ENCODE assay signal across 9 cellular contexts in the genomic region with DNA sequence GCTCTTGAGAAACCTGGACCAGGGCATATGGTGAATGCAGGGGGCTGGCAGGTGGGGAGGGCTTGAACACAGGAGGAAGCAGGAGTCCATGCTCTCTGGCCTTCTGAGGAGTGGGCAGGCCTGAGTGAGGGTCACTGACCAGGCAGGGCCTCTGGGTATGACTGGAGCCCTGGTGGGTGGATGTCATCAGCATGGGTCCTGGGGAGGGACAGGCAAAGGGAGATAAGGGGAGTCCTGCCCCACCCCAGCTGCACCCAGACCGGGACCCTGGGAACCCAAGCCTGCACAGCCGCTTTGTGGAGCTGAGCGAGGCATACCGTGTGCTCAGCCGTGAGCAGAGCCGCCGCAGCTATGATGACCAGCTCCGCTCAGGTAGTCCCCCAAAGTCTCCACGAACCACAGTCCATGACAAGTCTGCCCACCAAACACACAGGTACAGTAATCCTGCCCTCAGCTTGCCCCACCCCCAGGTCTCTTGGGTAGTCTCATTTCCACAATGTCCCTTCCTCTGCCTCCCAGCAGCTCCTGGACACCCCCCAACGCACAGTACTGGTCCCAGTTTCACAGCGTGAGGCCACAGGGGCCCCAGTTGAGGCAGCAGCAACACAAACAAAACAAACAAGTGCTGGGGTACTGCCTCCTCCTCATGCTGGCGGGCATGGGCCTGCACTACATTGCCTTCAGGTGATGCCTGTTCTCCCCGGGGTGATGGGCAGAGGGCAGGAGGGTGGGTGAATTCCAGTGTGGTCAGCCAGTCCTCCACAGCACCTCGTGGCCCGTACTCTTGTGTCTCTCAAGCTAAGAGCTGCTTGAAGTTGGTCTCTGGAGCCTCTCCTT. TPM values are rescaled to one million over a fixed set of nuclear protein-coding genes. Genes with fewer than 3 reads are reported as not detected.
DNase-seq lines count a peak whose midpoint lies in the region; TF ChIP-seq lines count a peak whose summit lies in the region.
"Had no signal": no experiment of that assay in that cellular context is flagged by ENCODE, and none has a peak within 500 bp of the region (broad histone marks: within the 10 kb centered on the region; RNA-seq: fewer than 3 reads in every experiment).

No MANE protein-coding gene starts in this region.

- no peaks in the 10 kb centered on the region for H3K36me3 Mint-ChIP-seq in activated naive CD8-positive, alpha-beta T cell
- peaks cover 4% of the 10 kb centered on the region for H3K36me3 Mint-ChIP-seq in activated naive CD8-positive, alpha-beta T cell treated with anti-CD3 and anti-CD28 coated beads for 36 hours
- peaks cover under 1% of the 10 kb centered on the region for H3K36me3 Mint-ChIP-seq in endodermal cell (ENCODE audit: low read depth)

- WGBS in endodermal cell (ENCODE audit: insufficient coverage in 1 of 2, insufficient read length in 1 of 2), 2 experiments = 88 to 92% methylated on average over 5 to 15 of the region's 15 CpGs

- H3K4me1 ChIP-seq in endodermal cell (ENCODE audit: control insufficient read depth, insufficient read depth, low read length) (no peaks in the 10 kb centered on the region), stomach smooth muscle (ENCODE audit: control insufficient read depth, insufficient read depth, low read length) (peaks cover 61% of the 10 kb centered on the region)

- H3K27ac ChIP-seq in endodermal cell (ENCODE audit: low read depth, low read length) (no peak overlapping the region), stomach smooth muscle (ENCODE audit: low read length) (peak overlapping the region; percentile 18)

- H3K4me3 ChIP-seq in endodermal cell (ENCODE audit: low read length) (no peak overlapping the region), stomach smooth muscle (ENCODE audit: low read length in 2 of 2) (no peak overlapping the region)

- TF ChIP-seq CTCF in endodermal cell (conservative IDR thresholded peaks at IDR 0.05) = no peak

- H3K9me3 ChIP-seq in endodermal cell (ENCODE audit: control insufficient read depth, low read length) (no peaks in the 10 kb centered on the region), stomach smooth muscle (ENCODE audit: control insufficient read depth in 2 of 2, low read length in 2 of 2) (no peaks in the 10 kb centered on the region)

- H3K9ac ChIP-seq in endodermal cell (ENCODE audit: extremely low read depth, low read length, poor library complexity, severe bottlenecking) (no peak overlapping the region), stomach smooth muscle (ENCODE audit: low read length in 2 of 2) (no peak overlapping the region)

- H3K4me3 Mint-ChIP-seq in activated naive CD8-positive, alpha-beta T cell = peak overlapping the region; percentile 80
- no peak overlapping the region for H3K4me3 Mint-ChIP-seq in activated naive CD8-positive, alpha-beta T cell treated with anti-CD3 and anti-CD28 coated beads for 36 hours
- peak overlapping the region; percentile 72 for H3K4me3 Mint-ChIP-seq in endodermal cell

- H3K9me3 Mint-ChIP-seq in activated naive CD8-positive, alpha-beta T cell (ENCODE audit: low read depth) = no peaks in the 10 kb centered on the region
- H3K9me3 Mint-ChIP-seq in activated naive CD8-positive, alpha-beta T cell treated with anti-CD3 and anti-CD28 coated beads for 36 hours = no peaks in the 10 kb centered on the region
- H3K9me3 Mint-ChIP-seq in endodermal cell = no peaks in the 10 kb centered on the region

- H3K27me3 ChIP-seq in endodermal cell (ENCODE audit: control insufficient read depth, insufficient read depth, low read length, poor library complexity, severe bottlenecking) (no peaks in the 10 kb centered on the region), stomach smooth muscle (ENCODE audit: control insufficient read depth in 1 of 2, insufficient read depth in 2 of 2, low read length in 2 of 2) (no peaks in the 10 kb centered on the region)

- no peaks in the 10 kb centered on the region for H3K27me3 Mint-ChIP-seq in activated naive CD8-positive, alpha-beta T cell
- no peaks in the 10 kb centered on the region for H3K27me3 Mint-ChIP-seq in activated naive CD8-positive, alpha-beta T cell treated with anti-CD3 and anti-CD28 coated beads for 36 hours
- H3K27me3 Mint-ChIP-seq in endodermal cell (ENCODE audit: insufficient read depth) = peaks cover 6% of the 10 kb centered on the region

- no peak for DNase-seq in activated naive CD8-positive, alpha-beta T cell treated with anti-CD3 and anti-CD28 coated beads for 36 hours
- no peak for DNase-seq in endodermal cell
- no peak for DNase-seq in hepatic stellate cell (ENCODE audit: low spot score)
- no peak for DNase-seq in iPS-NIHi7 (ENCODE audit: extremely low spot score)
- DNase-seq: activated naive CD4-positive, alpha-beta T cell treated with Interleukin-2 at 50 U/mL for 16 hours; NCI-H1694; NK-92 treated with Interleukin-12 subunit alpha and Interleukin-12 subunit beta, amount 100 ng/mL, for 24 hours had no signal

- H3K36me3 ChIP-seq in endodermal cell (ENCODE audit: control insufficient read depth, insufficient read depth, low read length) = peaks cover 3% of the 10 kb centered on the region
- peaks cover under 1% of the 10 kb centered on the region in 2 donors for H3K36me3 ChIP-seq in stomach smooth muscle (ENCODE audit: control insufficient read depth in 2 of 2, insufficient read depth in 2 of 2, low read length in 2 of 2)

- peaks cover 41% of the 10 kb centered on the region for H3K4me1 Mint-ChIP-seq in activated naive CD8-positive, alpha-beta T cell (ENCODE audit: low read depth)
- peaks cover 36% of the 10 kb centered on the region for H3K4me1 Mint-ChIP-seq in activated naive CD8-positive, alpha-beta T cell treated with anti-CD3 and anti-CD28 coated beads for 36 hours
- H3K4me1 Mint-ChIP-seq in endodermal cell = peaks cover 9% of the 10 kb centered on the region

- peak overlapping the region; percentile 54 for H3K27ac Mint-ChIP-seq in activated naive CD8-positive, alpha-beta T cell
- H3K27ac Mint-ChIP-seq in activated naive CD8-positive, alpha-beta T cell treated with anti-CD3 and anti-CD28 coated beads for 36 hours = no peak overlapping the region
- H3K27ac Mint-ChIP-seq in endodermal cell = no peak overlapping the region

RNA-seq across cellular contexts. Expression of a gene that starts 2.0 kb away (rescaled TPM):
- 10 to 100 TPM; 84.7 to 85.8 TPM for total RNA-seq in activated naive CD8-positive, alpha-beta T cell treated with anti-CD3 and anti-CD28 coated beads for 36 hours
- total RNA-seq in endodermal cell = 10 to 100 TPM; 58.9 to 78.4 TPM
- 54.9 TPM for polyA plus RNA-seq in endodermal cell (2013, experiment 1 of 2)
- polyA plus RNA-seq in endodermal cell (2013, experiment 2 of 2) = 58.4 TPM

RNA-seq across cellular contexts. Expression of a gene that starts 2.1 kb away (rescaled TPM):
- 10 to 100 TPM; 16.5 to 17.7 TPM for total RNA-seq in activated naive CD8-positive, alpha-beta T cell treated with anti-CD3 and anti-CD28 coated beads for 36 hours
- 10 to 100 TPM; 20.3 to 22.9 TPM for total RNA-seq in endodermal cell
- polyA plus RNA-seq in endodermal cell (2013, experiment 1 of 2) = 47.3 TPM
- polyA plus RNA-seq in endodermal cell (2013, experiment 2 of 2) = 47.4 TPM

RNA-seq across cellular contexts. Expression of a gene that starts 6.3 kb away (rescaled TPM):
- 10 to 100 TPM; 58.4 to 69.6 TPM for total RNA-seq in activated naive CD8-positive, alpha-beta T cell treated with anti-CD3 and anti-CD28 coated beads for 36 hours
- total RNA-seq in endodermal cell = 10 to 100 TPM; 54.4 to 55.9 TPM
- polyA plus RNA-seq in endodermal cell (2013, experiment 1 of 2) = 25.3 TPM
- 25.5 TPM for polyA plus RNA-seq in endodermal cell (2013, experiment 2 of 2)

RNA-seq across cellular contexts. Expression of a gene that starts 6.4 kb away (rescaled TPM):
- 10 to 100 TPM; 24.1 to 24.4 TPM for total RNA-seq in activated naive CD8-positive, alpha-beta T cell treated with anti-CD3 and anti-CD28 coated beads for 36 hours
- total RNA-seq in endodermal cell = 10 to 100 TPM; 45.6 to 60.4 TPM
- polyA plus RNA-seq in endodermal cell (2013, experiment 1 of 2) = 62.9 TPM
- polyA plus RNA-seq in endodermal cell (2013, experiment 2 of 2) = 57.2 TPM

RNA-seq across cellular contexts. Expression of a gene that starts 8.5 kb away (rescaled TPM):
- 10 to 100 TPM; 21.9 to 22.8 TPM for total RNA-seq in activated naive CD8-positive, alpha-beta T cell treated with anti-CD3 and anti-CD28 coated beads for 36 hours
- total RNA-seq in endodermal cell = 10 to 100 TPM; 44.6 to 53.7 TPM
- polyA plus RNA-seq in endodermal cell (2013, experiment 1 of 2) = 64.6 TPM
- polyA plus RNA-seq in endodermal cell (2013, experiment 2 of 2) = 54.0 TPM
